1 cellular context compared by ENCODE assay signal in the genomic region with DNA sequence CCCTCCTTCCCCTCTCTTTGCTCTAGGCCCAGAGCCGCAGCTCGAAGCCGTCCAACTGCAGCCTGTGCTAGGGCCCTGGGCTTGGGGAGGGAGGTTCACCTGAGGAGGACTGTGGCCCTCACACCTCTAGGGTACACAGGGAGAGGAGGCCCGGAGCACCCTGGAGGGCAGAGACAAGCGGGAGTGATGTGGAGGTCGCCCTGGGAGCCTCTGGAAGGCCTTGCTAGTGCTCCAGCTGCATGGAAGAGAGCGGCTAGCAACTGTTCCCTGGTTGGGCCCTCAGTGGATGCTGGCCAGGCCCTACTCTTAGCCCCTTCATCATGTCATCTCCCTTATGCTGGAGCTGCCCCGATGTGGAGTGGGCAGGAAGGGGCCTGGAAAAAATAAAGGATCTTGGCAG.
TF ChIP-seq lines count a peak whose summit lies in the region.

No MANE protein-coding gene starts in this region.

TF ChIP-seq in HepG2, 621 proteins besides CTCF, POLR2A, EP300 and RAD21 (continued from another document):
- TF ChIP-seq THAP9 (CRISPR knock-in tag; IDR thresholded peaks at IDR 0.05; ENCODE audit: borderline replicate concordance) = no peak
- TF ChIP-seq KLF11 (CRISPR knock-in tag; IDR thresholded peaks at IDR 0.05) = no peak
- TF ChIP-seq NRL (CRISPR knock-in tag; IDR thresholded peaks at IDR 0.05; ENCODE audit: borderline replicate concordance) = 0 out of 2 replicates have a peak, but pooled peaks have one; percentile 64
- no peak for TF ChIP-seq MAFF (IDR thresholded peaks at IDR 0.05; ENCODE audit: low read depth, low read length)
- no peak for TF ChIP-seq NKX3-1 (CRISPR knock-in tag; IDR thresholded peaks at IDR 0.05)
- TF ChIP-seq GABPA (IDR thresholded peaks at IDR 0.05; ENCODE audit: low read depth, low read length) = no peak
- TF ChIP-seq GABPA (CRISPR knock-in tag; IDR thresholded peaks at IDR 0.05; ENCODE audit: low read depth) = no peak
- peak; percentile 50; the same call in 1 of the 2 replicates for TF ChIP-seq ZNF891 (CRISPR knock-in tag; IDR thresholded peaks at IDR 0.05)
- TF ChIP-seq, protein P1, sequence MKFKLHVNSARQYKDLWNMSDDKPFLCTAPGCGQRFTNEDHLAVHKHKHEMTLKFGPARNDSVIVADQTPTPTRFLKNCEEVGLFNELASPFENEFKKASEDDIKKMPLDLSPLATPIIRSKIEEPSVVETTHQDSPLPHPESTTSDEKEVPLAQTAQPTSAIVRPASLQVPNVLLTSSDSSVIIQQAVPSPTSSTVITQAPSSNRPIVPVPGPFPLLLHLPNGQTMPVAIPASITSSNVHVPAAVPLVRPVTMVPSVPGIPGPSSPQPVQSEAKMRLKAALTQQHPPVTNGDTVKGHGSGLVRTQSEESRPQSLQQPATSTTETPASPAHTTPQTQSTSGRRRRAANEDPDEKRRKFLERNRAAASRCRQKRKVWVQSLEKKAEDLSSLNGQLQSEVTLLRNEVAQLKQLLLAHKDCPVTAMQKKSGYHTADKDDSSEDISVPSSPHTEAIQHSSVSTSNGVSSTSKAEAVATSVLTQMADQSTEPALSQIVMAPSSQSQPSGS (CRISPR knock-in tag; IDR thresholded peaks at IDR 0.05) = no peak
- TF ChIP-seq POLR2AphosphoS5 (IDR thresholded peaks at IDR 0.05; ENCODE audit: low read depth, low read length) = peak; percentile 32
- TF ChIP-seq ZNF562 (CRISPR knock-in tag; IDR thresholded peaks at IDR 0.05; ENCODE audit: borderline replicate concordance) = no peak
- TF ChIP-seq, protein P2, sequence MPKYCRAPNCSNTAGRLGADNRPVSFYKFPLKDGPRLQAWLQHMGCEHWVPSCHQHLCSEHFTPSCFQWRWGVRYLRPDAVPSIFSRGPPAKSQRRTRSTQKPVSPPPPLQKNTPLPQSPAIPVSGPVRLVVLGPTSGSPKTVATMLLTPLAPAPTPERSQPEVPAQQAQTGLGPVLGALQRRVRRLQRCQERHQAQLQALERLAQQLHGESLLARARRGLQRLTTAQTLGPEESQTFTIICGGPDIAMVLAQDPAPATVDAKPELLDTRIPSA (CRISPR knock-in tag; IDR thresholded peaks at IDR 0.05; ENCODE audit: borderline replicate concordance) = 0 out of 2 replicates have a peak, but pooled peaks have one; percentile 30
- TF ChIP-seq HES4 (CRISPR knock-in tag; IDR thresholded peaks at IDR 0.05; ENCODE audit: borderline replicate concordance) = 0 out of 2 replicates have a peak, but pooled peaks have one; percentile 23
- TF ChIP-seq ARNT2 (CRISPR knock-in tag; IDR thresholded peaks at IDR 0.05; ENCODE audit: low read depth) = no peak
- TF ChIP-seq ZNF550 (CRISPR knock-in tag; IDR thresholded peaks at IDR 0.05; ENCODE audit: borderline replicate concordance) = no peak
